ENCODE assay signal across 16 cellular contexts in genomic region chr9:130208600-130209347, GRCh38. TPM values are rescaled to one million over a fixed set of nuclear protein-coding genes. Genes with fewer than 3 reads are reported as not detected.
DNase-seq lines count a peak whose midpoint lies in the region; TF ChIP-seq lines count a peak whose summit lies in the region.
"Had no signal": no experiment of that assay in that cellular context is flagged by ENCODE, and none has a peak within 500 bp of the region (broad histone marks: within the 10 kb centered on the region; RNA-seq: fewer than 3 reads in every experiment).

No MANE protein-coding gene starts in this region.

- no peak overlapping the region; the same call in 1 of the 2 replicates for H3K14ac ChIP-seq in H9 (ENCODE audit: insufficient read depth, low read length)

- H2AFZ ChIP-seq in H9 (ENCODE audit: low read length), result no peak overlapping the region

- no peak overlapping the region for H2BK120ac ChIP-seq in H9 (ENCODE audit: low read depth, low read length, poor library complexity, severe bottlenecking)

- H3K4me2 ChIP-seq in H9 (ENCODE audit: insufficient read depth, insufficient read length, low read length), result no peak overlapping the region

- no peak for TF ChIP-seq POLR2A in esophagus muscularis mucosa (IDR thresholded peaks at IDR 0.05; ENCODE audit: low read depth)

- H3K23ac ChIP-seq in H9 (ENCODE audit: insufficient read length, low read depth, low read length), result no peak overlapping the region

- H4K8ac ChIP-seq in H9 (replicated peaks; ENCODE audit: insufficient read length, low read depth, low read length), result no peak overlapping the region

- no peaks in the 10 kb centered on the region for H3K27me3 Mint-ChIP-seq in H9 (ENCODE audit: low read depth)
- peaks cover 0 to 7% of the 10 kb centered on the region in 2 donors for H3K27me3 Mint-ChIP-seq in CD4-positive, alpha-beta memory T cell

- no peak overlapping the region for H2AK5ac ChIP-seq in H9 (ENCODE audit: insufficient read length, low read length)

- no peaks in the 10 kb centered on the region for H3K27me3 ChIP-seq in H9 (ENCODE audit: insufficient read depth, low read length)
- no peaks in the 10 kb centered on the region for H3K27me3 ChIP-seq in esophagus muscularis mucosa
- H3K27me3 ChIP-seq in rectal smooth muscle tissue (ENCODE audit: control insufficient read depth, insufficient read depth, low read length), result no peaks in the 10 kb centered on the region
- H3K27me3 ChIP-seq in CD4-positive, alpha-beta memory T cell (ENCODE audit: insufficient read depth, low read length), result no peaks in the 10 kb centered on the region
- H3K27me3 ChIP-seq: breast epithelium had no signal

- H3K36me3 ChIP-seq in esophagus muscularis mucosa (peaks cover 0 to 6% (median 1%) of the 10 kb centered on the region in 4 donors), rectal smooth muscle tissue (ENCODE audit: control insufficient read depth, insufficient read depth, low read length) (no peaks in the 10 kb centered on the region)
- no peaks in the 10 kb centered on the region for H3K36me3 ChIP-seq in CD4-positive, alpha-beta memory T cell (ENCODE audit: insufficient read depth, low read length)
- H3K36me3 ChIP-seq: breast epithelium, prostate gland had no signal

- H4K5ac ChIP-seq in H9 (ENCODE audit: insufficient read length, low read depth, low read length), result no peak overlapping the region

- DNase-seq in H9 (no peak), NCI-H2227 (lab: John Stamatoyannopoulos, UW; ENCODE audit: unreplicated experiment) (peak; percentile 91), esophagus muscularis mucosa (ENCODE audit: extremely low spot score) (no peak), NCI-H2196 treated with DMSO at 0.1 percent for 48 hours (lab: John Stamatoyannopoulos, UW; ENCODE audit: unreplicated experiment) (no peak), NCI-H1048 (lab: John Stamatoyannopoulos, UW) (no peak)
- DNase-seq in stimulated activated CD4-positive, alpha-beta T cell treated with anti-CD3 and anti-CD28 coated beads, Interleukin-2, amount 100 ng/mL, for 24 hours, result no peak
- no peak for DNase-seq in CD4-positive, alpha-beta memory T cell
- DNase-seq: NCI-H2029; stimulated activated CD4-positive, alpha-beta T cell treated with anti-CD3 and anti-CD28 coated beads, Interleukin-4, amount 100 ng/mL, for 24 hours; stimulated activated naive CD4-positive, alpha-beta T cell treated with Interleukin-2 at 50 U/mL for 16 hours; T-helper 1 cell had no signal

- POLR2A ChIA-PET in CD4-positive, alpha-beta memory T cell (lab: Charles Lee; ENCODE audit: partially characterized antibody), result no interaction called here

- peaks cover 25 to 30% of the 10 kb centered on the region in 2 experiments for H3K4me1 Mint-ChIP-seq in H9
- no peaks in the 10 kb centered on the region for H3K4me1 Mint-ChIP-seq in CD4-positive, alpha-beta memory T cell

- no peak overlapping the region for H3T11ph ChIP-seq in H9 (ENCODE audit: low read length)

- H3K36me3 Mint-ChIP-seq in H9 (ENCODE audit: insufficient read depth in 1 of 3, low read depth in 3 of 3), result peaks cover 0 to 2% (median 0%) of the 10 kb centered on the region in 3 experiments; a peak in 2 of 7 replicates
- no peaks in the 10 kb centered on the region for H3K36me3 Mint-ChIP-seq in CD4-positive, alpha-beta memory T cell

- H4K20me1 ChIP-seq in H9 (ENCODE audit: control insufficient read depth, insufficient read depth, insufficient read length), result no peaks in the 10 kb centered on the region

- H4K91ac ChIP-seq in H9 (ENCODE audit: insufficient read length, low read depth, low read length), result no peak overlapping the region

- WGBS in H9 (ENCODE audit: extremely low coverage, insufficient read length, low lambda C conversion rate), result no CpG with 5 or more reads among the region's 26 CpGs
- 67% methylated on average over 26 of the region's 26 CpGs for WGBS in esophagus muscularis mucosa

- H3K4me3 ChIP-seq in esophagus muscularis mucosa, result no peak overlapping the region
- no peak overlapping the region for H3K4me3 ChIP-seq in rectal smooth muscle tissue (ENCODE audit: low read length)
- no peak overlapping the region for H3K4me3 ChIP-seq in CD4-positive, alpha-beta memory T cell (ENCODE audit: low read length in 2 of 2)
- H3K4me3 ChIP-seq: breast epithelium, lung, prostate gland had no signal

- no peak overlapping the region for H3K56ac ChIP-seq in H9 (ENCODE audit: insufficient read length, low read depth, low read length)

- H2BK12ac ChIP-seq in H9 (ENCODE audit: insufficient read length, low read depth, low read length), result no peak overlapping the region

- no peak overlapping the region for H3K4ac ChIP-seq in H9 (ENCODE audit: low read depth, low read length)

- H2BK20ac ChIP-seq in H9 (ENCODE audit: low read depth, low read length, poor library complexity, severe bottlenecking), result no peak overlapping the region

- TF ChIP-seq CTCF in H9 (conservative IDR thresholded peaks at IDR 0.05) (no peak), esophagus muscularis mucosa (IDR thresholded peaks at IDR 0.05) (no peak)

- no peak overlapping the region for H2BK5ac ChIP-seq in H9 (ENCODE audit: insufficient read length, low read length)

- H3K9me3 Mint-ChIP-seq in H9, result no peaks in the 10 kb centered on the region
- H3K9me3 Mint-ChIP-seq in CD4-positive, alpha-beta memory T cell, result no peaks in the 10 kb centered on the region
- H3K9me3 Mint-ChIP-seq: activated T-helper 2 cell treated with anti-CD3 and anti-CD28 coated beads, Interferon-gamma antibody, Interleukin-2, Interleukin-4, amounts not matched to agents 10 μg/mL and 5 μg/mL and 100 μg/mL, durations not matched to agents 14 hours and 24 hours and 36 hours had no signal

- no peak overlapping the region for H3K18ac ChIP-seq in H9 (ENCODE audit: insufficient read length, low read depth, low read length)

- H3K4me1 ChIP-seq in H9 (ENCODE audit: insufficient read depth, low read length) (peaks cover 5% of the 10 kb centered on the region; the same call in 1 of the 2 replicates), esophagus muscularis mucosa (peaks cover 3 to 75% (median 61%) of the 10 kb centered on the region in 4 donors), rectal smooth muscle tissue (ENCODE audit: control insufficient read depth, insufficient read depth, low read length) (peaks cover 22% of the 10 kb centered on the region)
- no peaks in the 10 kb centered on the region for H3K4me1 ChIP-seq in CD4-positive, alpha-beta memory T cell (ENCODE audit: insufficient read depth, low read length)
- H3K4me1 ChIP-seq: breast epithelium, prostate gland had no signal

- no peak for TF ChIP-seq EP300 in esophagus muscularis mucosa (IDR thresholded peaks at IDR 0.05)

- no peak overlapping the region for H2BK15ac ChIP-seq in H9 (ENCODE audit: low read depth, low read length)

- CTCF ChIA-PET in CD4-positive, alpha-beta memory T cell (lab: Charles Lee; ENCODE audit: partially characterized antibody), result interaction anchor here (0.8 kb wide), 1 partner anchor 41 kb away, joined by 3 read pairs; no protein-coding TSS in a partner anchor

- no peak overlapping the region for H3K9ac ChIP-seq in H9 (ENCODE audit: extremely low read depth, insufficient read length, low read length)
- no peak overlapping the region for H3K9ac ChIP-seq in rectal smooth muscle tissue (ENCODE audit: low read length)

- H3K23me2 ChIP-seq in H9 (ENCODE audit: insufficient read length, low read depth, low read length, poor library complexity, severe bottlenecking), result no peaks in the 10 kb centered on the region

- H3K27ac Mint-ChIP-seq in H9, result peak overlapping the region; percentile 88 to 94 (median 91)
- no peak overlapping the region for H3K27ac Mint-ChIP-seq in CD4-positive, alpha-beta memory T cell
- H3K27ac Mint-ChIP-seq: activated T-helper 2 cell treated with anti-CD3 and anti-CD28 coated beads, Interferon-gamma antibody, Interleukin-2, Interleukin-4, amounts not matched to agents 10 μg/mL and 5 μg/mL and 100 μg/mL, durations not matched to agents 14 hours and 24 hours and 36 hours had no signal

- intact Hi-C loops in esophagus muscularis mucosa (cut with DNase I), result no loop called here
- intact Hi-C loops in CD4-positive, alpha-beta memory T cell (cut with micrococcal nuclease), result no loop called here

- no peak overlapping the region for H3K27ac ChIP-seq in H9 (ENCODE audit: insufficient read length, low read depth, low read length)
- peak overlapping the region; percentile 79 to 96 (median 84) for H3K27ac ChIP-seq in esophagus muscularis mucosa (replicated peaks in 1 of 4)
- H3K27ac ChIP-seq in rectal smooth muscle tissue (ENCODE audit: low read depth, low read length), result peak overlapping the region; percentile 80
- H3K27ac ChIP-seq in CD4-positive, alpha-beta memory T cell (ENCODE audit: low read depth, low read length), result no peak overlapping the region
- H3K27ac ChIP-seq: breast epithelium, prostate gland had no signal

- H3K79me2 ChIP-seq in H9 (ENCODE audit: insufficient read depth, low read length), result no peaks in the 10 kb centered on the region

- no peaks in the 10 kb centered on the region for H3K79me1 ChIP-seq in H9 (ENCODE audit: insufficient read depth, low read depth, low read length, poor library complexity, severe bottlenecking)

- H3K4me3 Mint-ChIP-seq in H9, result peak overlapping the region in 1 of 2 experiments; percentile 61; a peak in 2 of 5 replicates
- H3K4me3 Mint-ChIP-seq in CD4-positive, alpha-beta memory T cell, result no peak overlapping the region

- H3K9me3 ChIP-seq in H9 (ENCODE audit: control insufficient read depth, low read depth, low read length) (no peaks in the 10 kb centered on the region), esophagus muscularis mucosa (no peaks in the 10 kb centered on the region)
- no peaks in the 10 kb centered on the region for H3K9me3 ChIP-seq in CD4-positive, alpha-beta memory T cell (ENCODE audit: control insufficient read depth in 1 of 2, low read length in 2 of 2)
- H3K9me3 ChIP-seq: breast epithelium, prostate gland had no signal

RNA-seq across cellular contexts. Expression of gene NCS1, which starts 36.6 kb away (rescaled TPM):
- total RNA-seq in H9 (2021) (35.0 and 38.1 TPM in 2 replicates), esophagus muscularis mucosa (100 to 1,000 TPM; 100 to 206 (median 122) TPM)
- under 1 TPM; 0.64 to 0.90 TPM for total RNA-seq in CD4-positive, alpha-beta memory T cell
- polyA plus RNA-seq in CD4-positive, alpha-beta memory T cell, result not detected

RNA-seq across cellular contexts. Expression of gene HMCN2, which starts 56.8 kb away (rescaled TPM):
- total RNA-seq in H9 (2021) (6.7 and 8.6 TPM in 2 replicates), esophagus muscularis mucosa (10 to 100 TPM in 3 of 4 donors, 1 to 10 TPM in 1; 9.1 to 38.6 (median 12.5) TPM)
- total RNA-seq in CD4-positive, alpha-beta memory T cell, result not detected
- not detected for polyA plus RNA-seq in CD4-positive, alpha-beta memory T cell
- total RNA-seq: activated T-helper 2 cell treated with anti-CD3 and anti-CD28 coated beads, Interferon-gamma antibody, Interleukin-2, Interleukin-4, amounts not matched to agents 10 μg/mL and 5 μg/mL and 100 μg/mL, durations not matched to agents 14 hours and 24 hours and 36 hours had no signal

Comparison
In these comparisons a context has a peak if more than half of its experiments do, and no peak if none do; other contexts are left out.
1. H3K27ac ChIP-seq: peak in esophagus muscularis mucosa (4 of 4) and rectal smooth muscle tissue (single experiment); none in H9 (single experiment) and CD4-positive, alpha-beta memory T cell (single experiment).
2. H3K27ac Mint-ChIP-seq: peak in H9 (3 of 3); none in CD4-positive, alpha-beta memory T cell (0 of 7).
3. RNA of gene NCS1, which starts 36.6 kb away (total RNA-seq): 100 to 206 TPM in esophagus muscularis mucosa and 35.0 to 38.1 TPM in H9; 0.64 to 0.90 TPM in CD4-positive, alpha-beta memory T cell; every median in the first group is over 10 times any median in the second.